ENCODE assay signal across 1 cellular context in the genomic region with DNA sequence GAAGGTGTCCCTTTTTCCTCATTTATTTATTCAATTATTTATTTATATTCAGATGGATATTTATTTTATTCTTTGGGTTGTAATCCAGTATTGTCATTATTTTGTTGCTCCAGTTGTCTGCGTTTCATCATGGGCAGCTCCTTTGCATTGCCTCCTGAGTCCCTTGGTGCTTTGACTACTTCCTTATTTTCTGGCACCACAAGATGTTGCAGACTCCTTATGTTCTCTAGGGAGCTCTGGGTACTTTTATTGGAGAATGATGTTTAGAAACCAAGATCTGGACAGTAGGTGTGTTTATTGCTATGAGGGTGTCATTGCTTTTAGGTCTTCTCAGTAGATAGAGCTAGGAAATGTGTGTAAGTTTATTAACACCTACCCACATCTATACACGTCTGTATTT.
TF ChIP-seq lines count a peak whose summit lies in the region.

No MANE protein-coding gene starts in this region.

TF ChIP-seq in HCT116, 20 proteins besides CTCF, POLR2A, EP300 and RAD21 (continued from another document):
- TF ChIP-seq, protein P1, sequence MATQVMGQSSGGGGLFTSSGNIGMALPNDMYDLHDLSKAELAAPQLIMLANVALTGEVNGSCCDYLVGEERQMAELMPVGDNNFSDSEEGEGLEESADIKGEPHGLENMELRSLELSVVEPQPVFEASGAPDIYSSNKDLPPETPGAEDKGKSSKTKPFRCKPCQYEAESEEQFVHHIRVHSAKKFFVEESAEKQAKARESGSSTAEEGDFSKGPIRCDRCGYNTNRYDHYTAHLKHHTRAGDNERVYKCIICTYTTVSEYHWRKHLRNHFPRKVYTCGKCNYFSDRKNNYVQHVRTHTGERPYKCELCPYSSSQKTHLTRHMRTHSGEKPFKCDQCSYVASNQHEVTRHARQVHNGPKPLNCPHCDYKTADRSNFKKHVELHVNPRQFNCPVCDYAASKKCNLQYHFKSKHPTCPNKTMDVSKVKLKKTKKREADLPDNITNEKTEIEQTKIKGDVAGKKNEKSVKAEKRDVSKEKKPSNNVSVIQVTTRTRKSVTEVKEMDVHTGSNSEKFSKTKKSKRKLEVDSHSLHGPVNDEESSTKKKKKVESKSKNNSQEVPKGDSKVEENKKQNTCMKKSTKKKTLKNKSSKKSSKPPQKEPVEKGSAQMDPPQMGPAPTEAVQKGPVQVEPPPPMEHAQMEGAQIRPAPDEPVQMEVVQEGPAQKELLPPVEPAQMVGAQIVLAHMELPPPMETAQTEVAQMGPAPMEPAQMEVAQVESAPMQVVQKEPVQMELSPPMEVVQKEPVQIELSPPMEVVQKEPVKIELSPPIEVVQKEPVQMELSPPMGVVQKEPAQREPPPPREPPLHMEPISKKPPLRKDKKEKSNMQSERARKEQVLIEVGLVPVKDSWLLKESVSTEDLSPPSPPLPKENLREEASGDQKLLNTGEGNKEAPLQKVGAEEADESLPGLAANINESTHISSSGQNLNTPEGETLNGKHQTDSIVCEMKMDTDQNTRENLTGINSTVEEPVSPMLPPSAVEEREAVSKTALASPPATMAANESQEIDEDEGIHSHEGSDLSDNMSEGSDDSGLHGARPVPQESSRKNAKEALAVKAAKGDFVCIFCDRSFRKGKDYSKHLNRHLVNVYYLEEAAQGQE (IDR thresholded peaks at IDR 0.05; ENCODE audit: low read depth) = no peak
- TF ChIP-seq ZFX (IDR thresholded peaks at IDR 0.05) (no peak), SRF (IDR thresholded peaks at IDR 0.05; ENCODE audit: low read depth) (no peak), FOSL1 (IDR thresholded peaks at IDR 0.05; ENCODE audit: low read depth) (no peak), POLR2AphosphoS5 (IDR thresholded peaks at IDR 0.05; ENCODE audit: low read depth, low read length) (no peak), EZH2phosphoT487 (IDR thresholded peaks at IDR 0.05; ENCODE audit: borderline replicate concordance) (no peak), TCF7L2 (IDR thresholded peaks at IDR 0.05; ENCODE audit: borderline replicate concordance, extremely low read depth, insufficient read depth, insufficient read length) (no peak), EZH2 (IDR thresholded peaks at IDR 0.05) (no peak), YY1 (IDR thresholded peaks at IDR 0.05; ENCODE audit: extremely low read depth, insufficient replicate concordance, low read depth, low read length) (no peak), ELF1 (IDR thresholded peaks at IDR 0.05; ENCODE audit: borderline replicate concordance, low read depth) (no peak), CBX3 (IDR thresholded peaks at IDR 0.05; ENCODE audit: low read depth) (no peak), JUND (IDR thresholded peaks at IDR 0.05) (no peak)
- TF ChIP-seq, protein P2, sequence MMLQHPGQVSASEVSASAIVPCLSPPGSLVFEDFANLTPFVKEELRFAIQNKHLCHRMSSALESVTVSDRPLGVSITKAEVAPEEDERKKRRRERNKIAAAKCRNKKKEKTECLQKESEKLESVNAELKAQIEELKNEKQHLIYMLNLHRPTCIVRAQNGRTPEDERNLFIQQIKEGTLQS (IDR thresholded peaks at IDR 0.05) = no peak
- TF ChIP-seq, protein P3, sequence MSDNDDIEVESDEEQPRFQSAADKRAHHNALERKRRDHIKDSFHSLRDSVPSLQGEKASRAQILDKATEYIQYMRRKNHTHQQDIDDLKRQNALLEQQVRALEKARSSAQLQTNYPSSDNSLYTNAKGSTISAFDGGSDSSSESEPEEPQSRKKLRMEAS (IDR thresholded peaks at IDR 0.05) = no peak
